In the genomic region with DNA sequence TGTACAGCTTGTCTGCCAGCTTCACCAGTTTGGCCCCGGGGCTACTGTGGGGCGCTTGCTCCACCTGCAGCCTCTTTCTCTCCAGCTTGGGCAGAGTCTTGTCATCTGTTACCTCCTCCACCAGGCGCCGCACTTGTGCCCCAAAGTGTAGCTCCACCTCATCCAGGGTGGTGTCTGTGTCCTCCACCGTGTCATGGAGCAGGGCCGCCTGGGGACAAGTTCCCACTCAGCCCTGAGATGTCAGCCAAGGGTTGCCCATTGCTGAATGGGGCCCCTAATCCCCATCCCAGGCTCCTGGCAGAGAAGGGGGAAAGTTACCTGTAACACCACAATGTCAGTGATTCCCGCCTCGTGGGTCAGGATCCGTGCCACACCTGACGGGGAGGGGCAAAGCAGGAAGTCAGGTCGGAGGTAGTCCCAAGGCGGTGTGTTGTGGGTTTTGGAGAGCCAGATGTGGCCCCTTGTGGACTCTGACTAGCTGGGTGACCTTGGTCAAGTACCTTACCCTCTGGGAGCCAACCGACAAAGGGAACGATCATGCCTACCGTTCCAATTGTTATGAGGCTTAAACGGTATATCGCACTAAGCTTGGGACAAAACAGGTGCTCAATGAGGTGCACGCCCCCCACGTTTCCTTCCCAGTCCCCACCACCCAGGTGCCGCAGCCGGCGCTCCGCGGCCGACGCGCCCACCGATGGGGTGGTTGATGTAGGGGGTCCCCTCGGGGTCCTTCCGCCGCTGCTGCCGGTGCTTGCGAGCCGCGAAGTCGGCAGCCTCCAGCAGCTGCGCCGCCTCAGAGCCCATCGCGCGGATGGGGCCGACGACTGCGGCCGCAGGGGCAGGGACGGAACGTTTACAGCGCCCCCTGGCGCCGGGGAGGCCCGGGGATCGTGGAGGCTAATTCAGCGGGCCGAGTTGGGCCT, we compare ENCODE assay signal across 8 cellular contexts. TPM values are rescaled to one million over a fixed set of nuclear protein-coding genes. Genes with fewer than 3 reads are reported as not detected.
DNase-seq lines count a peak whose midpoint lies in the region; ATAC-seq and TF ChIP-seq lines count a peak whose summit lies in the region.

A gene with protein sequence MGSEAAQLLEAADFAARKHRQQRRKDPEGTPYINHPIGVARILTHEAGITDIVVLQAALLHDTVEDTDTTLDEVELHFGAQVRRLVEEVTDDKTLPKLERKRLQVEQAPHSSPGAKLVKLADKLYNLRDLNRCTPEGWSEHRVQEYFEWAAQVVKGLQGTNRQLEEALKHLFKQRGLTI (minus strand): TSS at position 813 of the 923 bp plus-strand sequence. CDS start 9 bp downstream, at position 804.

- H3K4me1 ChIP-seq in HUES6 (ENCODE audit: control insufficient read depth, insufficient read depth, low read length), result peaks cover 17% of the 10 kb centered on the region
- H3K4me1 ChIP-seq in OCI-LY3 (ENCODE audit: low read length), result peaks cover 50% of the 10 kb centered on the region
- H3K4me1 ChIP-seq in mucosa of descending colon (ENCODE audit: low read depth), result peaks cover 29% of the 10 kb centered on the region

- H3K4me2 ChIP-seq in OCI-LY3 (ENCODE audit: low read length), result peak within 1 kb of the TSS; percentile 97

- peak; percentile 93 for DNase-seq in D341Med (ENCODE audit: low spot score)
- DNase-seq in activated CD8-positive, alpha-beta memory T cell treated with anti-CD3 and anti-CD28 coated beads, Interleukin-2, amount 50 U/mL, for 48 hours, result peak; percentile 99
- DNase-seq in epithelial cell of esophagus (ENCODE audit: low read depth), result peak; percentile 89
- DNase-seq in mucosa of descending colon, result peak; percentile 93 to 96 (median 96)
- DNase-seq in stimulated activated CD8-positive, alpha-beta memory T cell treated with anti-CD3 and anti-CD28 coated beads, Interleukin-4, amount 100 ng/mL, for 24 hours (ENCODE audit: low read depth), result peak; percentile 85

- peaks cover 8% of the 10 kb centered on the region for H3K36me3 ChIP-seq in HUES6 (ENCODE audit: control insufficient read depth, insufficient read depth, low read length)
- peaks cover 3% of the 10 kb centered on the region for H3K36me3 ChIP-seq in OCI-LY3 (replicated peaks; ENCODE audit: low read depth, low read length)
- no peaks in the 10 kb centered on the region for H3K36me3 ChIP-seq in mucosa of descending colon (ENCODE audit: low read depth)

- peaks cover 8% of the 10 kb centered on the region for H3K27me3 ChIP-seq in HUES6 (ENCODE audit: control insufficient read depth, insufficient read depth, low read length)
- no peaks in the 10 kb centered on the region for H3K27me3 ChIP-seq in OCI-LY3 (ENCODE audit: low read depth, low read length)

- ATAC-seq in GM21423 (IDR thresholded peaks at IDR 0.05; ENCODE audit: unreplicated experiment), result peak; percentile 46
- ATAC-seq in mucosa of descending colon, result peak; percentile 71

- no peak within 1 kb of the TSS for H3K27ac ChIP-seq in HUES6 (ENCODE audit: low read depth, low read length)
- peak within 1 kb of the TSS; percentile 68 for H3K27ac ChIP-seq in OCI-LY3 (ENCODE audit: low read length)

- peaks cover 12% of the 10 kb centered on the region for H3K79me2 ChIP-seq in OCI-LY3 (ENCODE audit: low read length)

- peak within 1 kb of the TSS; percentile 91 for H2AFZ ChIP-seq in OCI-LY3 (ENCODE audit: low read depth, low read length)

- TF ChIP-seq CTCF in OCI-LY3 (IDR thresholded peaks at IDR 0.05; ENCODE audit: low read depth, low read length), result peak; percentile 93
- peak; percentile 81 for TF ChIP-seq CTCF in epithelial cell of esophagus (IDR thresholded peaks at IDR 0.05; ENCODE audit: insufficient read depth, low read depth, low read length, missing control alignments)
- TF ChIP-seq CTCF in mucosa of descending colon (IDR thresholded peaks at IDR 0.05), result peak; percentile 99

- H3K4me3 ChIP-seq in HUES6 (ENCODE audit: low read depth, low read length), result peak within 1 kb of the TSS; percentile 91
- H3K4me3 ChIP-seq in OCI-LY3 (ENCODE audit: low read length), result peak within 1 kb of the TSS; percentile 91
- H3K4me3 ChIP-seq in epithelial cell of esophagus (ENCODE audit: low read length), result peak within 1 kb of the TSS; percentile 97
- H3K4me3 ChIP-seq in mucosa of descending colon, result peak within 1 kb of the TSS; percentile 46

- no peaks in the 10 kb centered on the region for H3K9me3 ChIP-seq in HUES6 (ENCODE audit: control insufficient read depth, insufficient read depth, low read depth, low read length)
- no peaks in the 10 kb centered on the region for H3K9me3 ChIP-seq in OCI-LY3 (ENCODE audit: insufficient read depth, low read length)
- H3K9me3 ChIP-seq in mucosa of descending colon, result no peaks in the 10 kb centered on the region

- peak within 1 kb of the TSS; percentile 68 for H3K9ac ChIP-seq in HUES6 (ENCODE audit: low read length)
- peak within 1 kb of the TSS; percentile 94 for H3K9ac ChIP-seq in OCI-LY3 (ENCODE audit: low read length)

- intact Hi-C loops in mucosa of descending colon (cut with DNase I, micrococcal nuclease), result no loop called here

- H4K20me1 ChIP-seq in OCI-LY3 (ENCODE audit: insufficient read depth, low read length), result peaks cover 3% of the 10 kb centered on the region; the same call in 1 of the 2 replicates

RNA-seq across cellular contexts. Expression of the gene that starts here (rescaled TPM):
- total RNA-seq in mucosa of descending colon, result 10 to 100 TPM; 10.7 to 23.4 (median 15.4) TPM

Comparison
In these comparisons a context has a peak if more than half of its experiments do, and no peak if none do; other contexts are left out.
1. H3K4me3 ChIP-seq: peak in every context shown above with its lines; median percentile 97 in epithelial cell of esophagus; 91 in HUES6; 91 in OCI-LY3; 46 in mucosa of descending colon.